In the genomic region with DNA sequence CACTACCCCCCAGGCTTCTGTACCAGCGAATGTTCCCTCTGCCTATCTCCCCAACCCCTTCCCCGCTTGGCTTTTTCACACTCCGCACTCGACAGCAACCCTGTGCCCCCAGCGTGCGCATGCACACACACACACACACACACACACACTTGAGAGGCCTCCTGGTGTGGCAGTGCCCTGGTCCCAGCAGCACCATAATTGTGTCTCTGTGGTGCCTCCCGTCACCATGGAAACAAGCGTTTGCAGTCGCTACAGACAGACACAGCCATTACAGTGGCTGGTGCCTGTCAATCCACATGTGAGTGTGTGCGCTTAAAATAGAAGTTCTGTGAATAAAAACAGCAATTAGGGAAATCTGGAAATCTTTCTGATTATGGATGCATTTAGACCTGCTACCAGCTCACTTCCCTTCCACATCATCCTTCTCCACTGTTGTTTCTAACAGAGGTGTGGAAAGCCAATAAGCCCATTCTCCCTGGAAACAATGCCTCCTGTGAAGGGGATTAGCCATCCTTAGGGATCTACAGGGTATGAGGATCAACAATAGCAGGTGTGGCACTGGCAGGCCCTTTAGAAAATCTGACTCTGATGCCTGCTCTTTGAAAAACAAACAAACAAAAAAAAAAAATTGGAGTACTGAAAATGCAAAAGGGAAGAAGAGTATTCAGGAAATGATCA, we compare ENCODE assay signal across 14 cellular contexts.
DNase-seq lines count a peak whose midpoint lies in the region; ATAC-seq, FAIRE-seq and TF ChIP-seq lines count a peak whose summit lies in the region.
"Had no signal": no experiment of that assay in that cellular context is flagged by ENCODE, and none has a peak within 500 bp of the region (broad histone marks: within the 10 kb centered on the region; RNA-seq: fewer than 3 reads in every experiment).

No MANE protein-coding gene starts in this region.

- H3K18ac ChIP-seq in H1 (ENCODE audit: extremely low read depth, low read length): no peak overlapping the region

- peak overlapping the region in 1 of 2 experiments; percentile 30; a peak in 1 of 4 replicates for H3K4me2 ChIP-seq in H1 (ENCODE audit: insufficient read depth in 1 of 2, low read depth in 2 of 2, low read length in 2 of 2)

- no peak overlapping the region for H4K8ac ChIP-seq in H1 (ENCODE audit: extremely low read depth, insufficient read depth, low read length)

- H2BK15ac ChIP-seq in H1 (ENCODE audit: low read length): peak overlapping the region; percentile 63; the same call in 1 of the 2 replicates

- peaks cover 0 to 3% (median 0%) of the 10 kb centered on the region in 4 experiments; a peak in 1 of 8 replicates for H3K36me3 ChIP-seq in H1 (ENCODE audit: control insufficient read depth in 2 of 4, insufficient read depth in 4 of 4, low read length in 3 of 4)
- H3K36me3 ChIP-seq: cardiac muscle cell had no signal

- POLR2A ChIA-PET in H1 (lab: Charles Lee; ENCODE audit: partially characterized antibody): interaction anchor here (0.6 kb wide), 1 partner anchor 9 kb away, joined by 5 read pairs; no protein-coding TSS in a partner anchor

- H2BK5ac ChIP-seq in H1 (ENCODE audit: low read depth, low read length): no peak overlapping the region

- DNase-seq in Ammon's horn (ENCODE audit: low spot score): peak; percentile 62
- DNase-seq in M059J (ENCODE audit: low read depth): peak; percentile 15
- DNase-seq in NCI-H2227 (lab: John Stamatoyannopoulos, UW; ENCODE audit: unreplicated experiment): peak; percentile 95
- DNase-seq in H1 (ENCODE audit: low read depth in 1 of 2, low spot score in 2 of 2): peak in 1 of 2 experiments; percentile 59
- no peak for DNase-seq in stimulated activated effector memory CD8-positive, alpha-beta T cell treated with anti-CD3 and anti-CD28 coated beads, Interleukin-12 subunit alpha, Interleukin-12 subunit beta, amount 100 ng/mL, for 72 hours (ENCODE audit: low spot score in 2 of 2)
- no peak for DNase-seq in HTR-8/SVneo (ENCODE audit: insufficient read length, low spot score)
- no peak for DNase-seq in HT-29 (ENCODE audit: low spot score)
- DNase-seq: activated CD4-positive, alpha-beta T cell treated with anti-CD3 and anti-CD28 coated beads for 4 hours; activated effector memory CD4-positive, alpha-beta T cell treated with anti-CD3 and anti-CD28 coated beads, Interleukin-2, amount 50 U/mL, for 16 hours had no signal

- H3K23me2 ChIP-seq in H1 (ENCODE audit: low read depth, low read length): no peaks in the 10 kb centered on the region

- no peak overlapping the region; the same call in 1 of the 2 replicates for H3K27ac ChIP-seq in H1 (ENCODE audit: low read depth, low read length)
- H3K27ac ChIP-seq: cardiac muscle cell had no signal

- no peak overlapping the region for H3K4me3 Mint-ChIP-seq in stimulated activated effector memory CD8-positive, alpha-beta T cell treated with anti-CD3 and anti-CD28 coated beads, Interleukin-12 subunit alpha, Interleukin-12 subunit beta, amount 100 ng/mL, for 72 hours
- H3K4me3 Mint-ChIP-seq: memory B cell had no signal

- peaks cover 15 to 42% (median 25%) of the 10 kb centered on the region in 4 experiments for H3K4me1 ChIP-seq in H1 (replicated peaks in 1 of 4; ENCODE audit: control insufficient read depth in 3 of 4, insufficient read depth in 4 of 4, low read length in 3 of 4)

- H3K9ac ChIP-seq in H1 (replicated peaks in 1 of 4; ENCODE audit: extremely low read depth in 1 of 4, low read depth in 3 of 4, low read length in 3 of 4): no peak overlapping the region

- no peaks in the 10 kb centered on the region for H4K20me1 ChIP-seq in H1 (replicated peaks in 1 of 2; ENCODE audit: control insufficient read depth in 1 of 2, insufficient read depth in 2 of 2, low read length in 2 of 2)

- FAIRE-seq in H1 (lab: Jason Lieb, UNC) (peak; percentile 83), HTR-8/SVneo (lab: Jason Lieb, UNC) (no peak)
- FAIRE-seq: G401.6 had no signal

- H2AK5ac ChIP-seq in H1 (ENCODE audit: low read depth, low read length): no peak overlapping the region

- H2BK120ac ChIP-seq in H1 (replicated peaks; ENCODE audit: low read depth, low read length): no peak overlapping the region

- no peak overlapping the region for H3K14ac ChIP-seq in H1 (ENCODE audit: insufficient read length)

- no peak overlapping the region for H4K91ac ChIP-seq in H1 (replicated peaks; ENCODE audit: insufficient read length, low read length)

- peaks cover 4 to 11% of the 10 kb centered on the region in 2 experiments; a peak in 3 of 4 replicates for H3K9me3 ChIP-seq in H1 (ENCODE audit: insufficient read depth in 2 of 2, low read depth in 1 of 2, low read length in 1 of 2)

- CTCF ChIA-PET in H1 (lab: Charles Lee; ENCODE audit: partially characterized antibody): no interaction called here

- no peaks in the 10 kb centered on the region for H3K36me3 Mint-ChIP-seq in stimulated activated effector memory CD8-positive, alpha-beta T cell treated with anti-CD3 and anti-CD28 coated beads, Interleukin-12 subunit alpha, Interleukin-12 subunit beta, amount 100 ng/mL, for 72 hours
- H3K36me3 Mint-ChIP-seq: memory B cell had no signal

- no peak for TF ChIP-seq RAD21 in H1 (IDR thresholded peaks at IDR 0.05 in 1 of 2, conservative IDR thresholded peaks at IDR 0.05 in 1 of 2; ENCODE audit: low read depth in 2 of 2, low read length in 2 of 2)

- H3K4me1 Mint-ChIP-seq in stimulated activated effector memory CD8-positive, alpha-beta T cell treated with anti-CD3 and anti-CD28 coated beads, Interleukin-12 subunit alpha, Interleukin-12 subunit beta, amount 100 ng/mL, for 72 hours: no peaks in the 10 kb centered on the region
- H3K4me1 Mint-ChIP-seq: memory B cell had no signal

- H3K79me2 ChIP-seq in H1 (ENCODE audit: control insufficient read depth in 1 of 2, insufficient read depth in 2 of 2, low read length in 2 of 2): no peaks in the 10 kb centered on the region

- TF ChIP-seq POLR2A in H1 (IDR thresholded peaks at IDR 0.05; ENCODE audit: control extremely low read depth in 1 of 2, low read depth in 2 of 2, low read length in 2 of 2): no peak

- H3K27ac Mint-ChIP-seq in stimulated activated effector memory CD8-positive, alpha-beta T cell treated with anti-CD3 and anti-CD28 coated beads, Interleukin-12 subunit alpha, Interleukin-12 subunit beta, amount 100 ng/mL, for 72 hours: no peak overlapping the region
- H3K27ac Mint-ChIP-seq: memory B cell, progenitor cell of endocrine pancreas had no signal

- no peak overlapping the region for H3K56ac ChIP-seq in H1 (replicated peaks; ENCODE audit: insufficient read length, low read depth, low read length)

- no peak overlapping the region for H4K5ac ChIP-seq in H1 (ENCODE audit: insufficient read length, low read depth, low read length)

- H2BK20ac ChIP-seq in H1 (ENCODE audit: low read length): no peak overlapping the region

- H3K4ac ChIP-seq in H1 (replicated peaks; ENCODE audit: insufficient read length, low read depth, low read length): no peak overlapping the region

- no peak overlapping the region for H3K4me3 ChIP-seq in H1 (ENCODE audit: extremely low read depth in 1 of 4, insufficient read depth in 2 of 4, low read depth in 3 of 4, low read length in 4 of 4)
- H3K4me3 ChIP-seq: cardiac muscle cell had no signal

- 67% methylated on average over 10 of the region's 10 CpGs; no CpG with 5 or more reads in 1 of the 2 experiments for WGBS in H1 (ENCODE audit: extremely low coverage in 1 of 2, insufficient coverage in 1 of 2, insufficient read length in 1 of 2, insufficient replicate concordance in 2 of 2, low coverage in 1 of 2, low lambda C conversion rate in 2 of 2, missing lambda C conversion rate in 1 of 2), 2 experiments

- H3K9me3 Mint-ChIP-seq in stimulated activated effector memory CD8-positive, alpha-beta T cell treated with anti-CD3 and anti-CD28 coated beads, Interleukin-12 subunit alpha, Interleukin-12 subunit beta, amount 100 ng/mL, for 72 hours: peaks cover 2% of the 10 kb centered on the region

- H3K27me3 ChIP-seq in H1 (replicated peaks in 1 of 4; ENCODE audit: control insufficient read depth in 3 of 4, extremely low read depth in 1 of 4, insufficient read depth in 3 of 4, low read length in 3 of 4): no peaks in the 10 kb centered on the region
- H3K27me3 ChIP-seq: cardiac muscle cell had no signal

- no peak overlapping the region for H2AFZ ChIP-seq in H1 (ENCODE audit: low read length)

- H2BK12ac ChIP-seq in H1 (ENCODE audit: low read depth, low read length): no peak overlapping the region

- no peak for TF ChIP-seq EP300 in H1 (IDR thresholded peaks at IDR 0.05; ENCODE audit: borderline replicate concordance in 1 of 2, low read depth in 2 of 2, low read length in 2 of 2)

- no peak for ATAC-seq in stimulated activated effector memory CD8-positive, alpha-beta T cell treated with anti-CD3 and anti-CD28 coated beads, Interleukin-12 subunit alpha, Interleukin-12 subunit beta, amount 100 ng/mL, for 72 hours
- ATAC-seq in HG03108 (IDR thresholded peaks at IDR 0.05; ENCODE audit: unreplicated experiment): no peak

- no peaks in the 10 kb centered on the region for H3K79me1 ChIP-seq in H1 (ENCODE audit: low read depth, low read length)

- H3K23ac ChIP-seq in H1 (ENCODE audit: insufficient read length): no peak overlapping the region

- TF ChIP-seq CTCF in H1 (IDR thresholded peaks at IDR 0.05; ENCODE audit: control extremely low read depth in 1 of 3, insufficient read depth in 1 of 3, low read depth in 1 of 3, low read length in 3 of 3): no peak

TF ChIP-seq in H1, 55 proteins besides CTCF, POLR2A, EP300 and RAD21:
- TF ChIP-seq YY1 (IDR thresholded peaks at IDR 0.05; ENCODE audit: low read depth, low read length) (peak; percentile 43; the same call in 1 of the 2 replicates), BACH1 (IDR thresholded peaks at IDR 0.05; ENCODE audit: low read length) (no peak), BCL11A (IDR thresholded peaks at IDR 0.05; ENCODE audit: low read depth in 2 of 2, low read length in 2 of 2) (no peak)

Comparison
In these comparisons a context has a peak if more than half of its experiments do, and no peak if none do; other contexts are left out.
1. DNase-seq: peak in Ammon's horn (single experiment), M059J (single experiment) and NCI-H2227 (single experiment); none in stimulated activated effector memory CD8-positive, alpha-beta T cell treated with anti-CD3 and anti-CD28 coated beads, Interleukin-12 subunit alpha, Interleukin-12 subunit beta, amount 100 ng/mL, for 72 hours (0 of 2), HTR-8/SVneo (single experiment) and HT-29 (single experiment).